ENCODE assay signal across 11 cellular contexts in the genomic region with DNA sequence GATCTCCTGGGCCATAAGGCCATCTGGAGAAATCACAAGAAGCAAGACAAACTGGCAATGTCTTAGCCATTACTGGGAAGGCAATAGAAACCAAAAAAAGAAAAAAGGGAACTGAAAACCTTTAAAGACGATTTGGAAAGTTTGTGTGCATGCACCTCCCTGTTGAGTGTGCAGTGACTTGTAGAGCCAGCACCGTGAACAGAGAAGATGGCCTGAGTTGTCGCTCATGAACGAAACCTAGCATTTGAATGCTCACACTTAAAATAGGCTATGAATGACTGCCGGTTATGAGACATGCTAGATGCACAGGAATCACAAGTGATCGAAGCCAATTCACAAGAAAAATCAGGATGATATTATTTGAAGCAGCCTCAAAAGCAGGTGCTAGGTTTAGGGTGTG.
DNase-seq lines count a peak whose midpoint lies in the region; ATAC-seq, FAIRE-seq and TF ChIP-seq lines count a peak whose summit lies in the region.
"Had no signal": no experiment of that assay in that cellular context is flagged by ENCODE, and none has a peak within 500 bp of the region (broad histone marks: within the 10 kb centered on the region; RNA-seq: fewer than 3 reads in every experiment).

No MANE protein-coding gene starts in this region.

- H3K27ac Mint-ChIP-seq in glutamatergic neuron (ENCODE audit: unreplicated experiment): no peak overlapping the region
- H3K27ac Mint-ChIP-seq: CD4-positive, CD25-positive, alpha-beta regulatory T cell had no signal

- no peak for TF ChIP-seq POLR2A in GM12891 (IDR thresholded peaks at IDR 0.05; ENCODE audit: low read depth, low read length)

- peak; percentile 97 for FAIRE-seq in GM12891 (lab: Jason Lieb, UNC)

- no peak overlapping the region for H3K4me3 Mint-ChIP-seq in glutamatergic neuron (ENCODE audit: unreplicated experiment)
- H3K4me3 Mint-ChIP-seq: CD4-positive, CD25-positive, alpha-beta regulatory T cell had no signal

- H3K36me3 Mint-ChIP-seq in glutamatergic neuron (ENCODE audit: unreplicated experiment): no peaks in the 10 kb centered on the region
- H3K36me3 Mint-ChIP-seq: CD4-positive, CD25-positive, alpha-beta regulatory T cell had no signal

- DNase-seq in GM12891 (ENCODE audit: insufficient read length, low spot score) (peak; percentile 18), SIG-M5 (lab: John Stamatoyannopoulos, UW) (peak; percentile 15), NCI-H2227 treated with DMSO at 0.1 percent for 48 hours (lab: John Stamatoyannopoulos, UW) (no peak), glutamatergic neuron (no peak), NCI-H2107 treated with DMSO at 0.1 percent for 48 hours (lab: John Stamatoyannopoulos, UW; ENCODE audit: unreplicated experiment) (no peak), T-helper 1 cell (no peak)
- DNase-seq: anterior cingulate cortex; CD4-positive, CD25-positive, alpha-beta regulatory T cell; stimulated activated CD4-positive, alpha-beta T cell treated with anti-CD3 and anti-CD28 coated beads, Interleukin-4, amount 100 ng/mL, for 24 hours had no signal

- H3K4me1 Mint-ChIP-seq in glutamatergic neuron (ENCODE audit: low read depth, unreplicated experiment): no peaks in the 10 kb centered on the region

- TF ChIP-seq CTCF in glutamatergic neuron (IDR thresholded peaks at IDR 0.05; ENCODE audit: partially characterized antibody, unreplicated experiment): no peak

- no peaks in the 10 kb centered on the region for H3K27me3 Mint-ChIP-seq in glutamatergic neuron (ENCODE audit: unreplicated experiment)
- H3K27me3 Mint-ChIP-seq: CD4-positive, CD25-positive, alpha-beta regulatory T cell had no signal

- no peaks in the 10 kb centered on the region for H3K9me3 Mint-ChIP-seq in glutamatergic neuron (ENCODE audit: unreplicated experiment)
- H3K9me3 Mint-ChIP-seq: CD4-positive, CD25-positive, alpha-beta regulatory T cell had no signal

- ATAC-seq in GM21360 (IDR thresholded peaks at IDR 0.05; ENCODE audit: unreplicated experiment): peak; percentile 83
- ATAC-seq in HG03103 (IDR thresholded peaks at IDR 0.05; ENCODE audit: low read depth, unreplicated experiment): peak; percentile 76

TF ChIP-seq in GM12891, 5 proteins besides CTCF, POLR2A, EP300 and RAD21:
- TF ChIP-seq TAF1 (IDR thresholded peaks at IDR 0.05; ENCODE audit: low read depth, low read length): no peak
- TF ChIP-seq POU2F2 (IDR thresholded peaks at IDR 0.05; ENCODE audit: low read depth, low read length): peak; percentile 97
- TF ChIP-seq POLR2AphosphoS5 (IDR thresholded peaks at IDR 0.05; ENCODE audit: low read depth, low read length): peak; percentile 36; the same call in 1 of the 2 replicates
- TF ChIP-seq PAX5 (IDR thresholded peaks at IDR 0.05; ENCODE audit: insufficient read depth, low read length, severe bottlenecking): peak; percentile 95
- TF ChIP-seq SPI1 (IDR thresholded peaks at IDR 0.05; ENCODE audit: low read depth, low read length): peak; percentile 100

Comparison
In these comparisons a context has a peak if more than half of its experiments do, and no peak if none do; other contexts are left out.
1. DNase-seq: peak in GM12891 (single experiment) and SIG-M5 (single experiment); none in NCI-H2227 treated with DMSO at 0.1 percent for 48 hours (single experiment), glutamatergic neuron (single experiment), NCI-H2107 treated with DMSO at 0.1 percent for 48 hours (single experiment) and T-helper 1 cell (0 of 5).